In the genomic region with DNA sequence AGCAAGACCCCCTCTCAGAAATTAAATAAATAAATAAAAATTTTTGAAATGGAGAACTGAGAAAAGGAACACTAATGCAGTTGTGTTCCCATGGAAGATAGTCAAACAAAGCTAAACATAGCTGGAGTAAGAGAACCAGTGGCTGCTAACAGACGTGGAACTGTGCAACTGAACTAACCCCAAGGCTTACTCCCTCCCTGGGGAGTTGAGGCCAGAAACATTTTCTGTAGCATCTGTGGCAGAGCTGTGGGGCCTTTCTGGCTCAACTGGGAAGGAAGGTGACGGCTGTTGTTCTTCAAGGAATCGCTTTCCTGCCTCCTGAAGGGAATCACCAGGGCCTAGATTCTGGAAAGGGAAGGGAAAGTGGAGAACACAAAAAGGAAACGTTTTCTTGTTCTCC, we compare ENCODE assay signal across 1 cellular context.
TF ChIP-seq lines count a peak whose summit lies in the region.

No MANE protein-coding gene starts in this region.

TF ChIP-seq in GM12878, 131 proteins besides CTCF, POLR2A, EP300 and RAD21 (continued from another document and continues in another):
- peak; percentile 74; the same call in 1 of the 2 replicates for TF ChIP-seq SPI1 (IDR thresholded peaks at IDR 0.05; ENCODE audit: borderline replicate concordance, insufficient read depth, low read depth, low read length)
- no peak for TF ChIP-seq FOXM1 (IDR thresholded peaks at IDR 0.05; ENCODE audit: low read depth, low read length)
- TF ChIP-seq ZNF274 (IDR thresholded peaks at IDR 0.05; ENCODE audit: insufficient read depth, insufficient read length) = no peak
- TF ChIP-seq, protein P1, sequence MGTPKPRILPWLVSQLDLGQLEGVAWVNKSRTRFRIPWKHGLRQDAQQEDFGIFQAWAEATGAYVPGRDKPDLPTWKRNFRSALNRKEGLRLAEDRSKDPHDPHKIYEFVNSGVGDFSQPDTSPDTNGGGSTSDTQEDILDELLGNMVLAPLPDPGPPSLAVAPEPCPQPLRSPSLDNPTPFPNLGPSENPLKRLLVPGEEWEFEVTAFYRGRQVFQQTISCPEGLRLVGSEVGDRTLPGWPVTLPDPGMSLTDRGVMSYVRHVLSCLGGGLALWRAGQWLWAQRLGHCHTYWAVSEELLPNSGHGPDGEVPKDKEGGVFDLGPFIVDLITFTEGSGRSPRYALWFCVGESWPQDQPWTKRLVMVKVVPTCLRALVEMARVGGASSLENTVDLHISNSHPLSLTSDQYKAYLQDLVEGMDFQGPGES (IDR thresholded peaks at IDR 0.05) = no peak
- TF ChIP-seq, protein P2, sequence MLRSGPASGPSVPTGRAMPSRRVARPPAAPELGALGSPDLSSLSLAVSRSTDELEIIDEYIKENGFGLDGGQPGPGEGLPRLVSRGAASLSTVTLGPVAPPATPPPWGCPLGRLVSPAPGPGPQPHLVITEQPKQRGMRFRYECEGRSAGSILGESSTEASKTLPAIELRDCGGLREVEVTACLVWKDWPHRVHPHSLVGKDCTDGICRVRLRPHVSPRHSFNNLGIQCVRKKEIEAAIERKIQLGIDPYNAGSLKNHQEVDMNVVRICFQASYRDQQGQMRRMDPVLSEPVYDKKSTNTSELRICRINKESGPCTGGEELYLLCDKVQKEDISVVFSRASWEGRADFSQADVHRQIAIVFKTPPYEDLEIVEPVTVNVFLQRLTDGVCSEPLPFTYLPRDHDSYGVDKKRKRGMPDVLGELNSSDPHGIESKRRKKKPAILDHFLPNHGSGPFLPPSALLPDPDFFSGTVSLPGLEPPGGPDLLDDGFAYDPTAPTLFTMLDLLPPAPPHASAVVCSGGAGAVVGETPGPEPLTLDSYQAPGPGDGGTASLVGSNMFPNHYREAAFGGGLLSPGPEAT (IDR thresholded peaks at IDR 0.05; ENCODE audit: low read depth) = peak; percentile 80
- no peak for TF ChIP-seq KLF5 (IDR thresholded peaks at IDR 0.05; ENCODE audit: partially characterized antibody)
- TF ChIP-seq PML (IDR thresholded peaks at IDR 0.05; ENCODE audit: low read length) = no peak
- TF ChIP-seq, protein P3, sequence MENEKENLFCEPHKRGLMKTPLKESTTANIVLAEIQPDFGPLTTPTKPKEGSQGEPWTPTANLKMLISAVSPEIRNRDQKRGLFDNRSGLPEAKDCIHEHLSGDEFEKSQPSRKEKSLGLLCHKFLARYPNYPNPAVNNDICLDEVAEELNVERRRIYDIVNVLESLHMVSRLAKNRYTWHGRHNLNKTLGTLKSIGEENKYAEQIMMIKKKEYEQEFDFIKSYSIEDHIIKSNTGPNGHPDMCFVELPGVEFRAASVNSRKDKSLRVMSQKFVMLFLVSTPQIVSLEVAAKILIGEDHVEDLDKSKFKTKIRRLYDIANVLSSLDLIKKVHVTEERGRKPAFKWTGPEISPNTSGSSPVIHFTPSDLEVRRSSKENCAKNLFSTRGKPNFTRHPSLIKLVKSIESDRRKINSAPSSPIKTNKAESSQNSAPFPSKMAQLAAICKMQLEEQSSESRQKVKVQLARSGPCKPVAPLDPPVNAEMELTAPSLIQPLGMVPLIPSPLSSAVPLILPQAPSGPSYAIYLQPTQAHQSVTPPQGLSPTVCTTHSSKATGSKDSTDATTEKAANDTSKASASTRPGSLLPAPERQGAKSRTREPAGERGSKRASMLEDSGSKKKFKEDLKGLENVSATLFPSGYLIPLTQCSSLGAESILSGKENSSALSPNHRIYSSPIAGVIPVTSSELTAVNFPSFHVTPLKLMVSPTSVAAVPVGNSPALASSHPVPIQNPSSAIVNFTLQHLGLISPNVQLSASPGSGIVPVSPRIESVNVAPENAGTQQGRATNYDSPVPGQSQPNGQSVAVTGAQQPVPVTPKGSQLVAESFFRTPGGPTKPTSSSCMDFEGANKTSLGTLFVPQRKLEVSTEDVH (IDR thresholded peaks at IDR 0.05; ENCODE audit: low read depth, partially characterized antibody) = no peak
- TF ChIP-seq CBX3 (IDR thresholded peaks at IDR 0.05; ENCODE audit: borderline replicate concordance, low read depth) = no peak
- TF ChIP-seq IKZF2 (IDR thresholded peaks at IDR 0.05) = peak; percentile 87 to 89
- TF ChIP-seq, protein P4, sequence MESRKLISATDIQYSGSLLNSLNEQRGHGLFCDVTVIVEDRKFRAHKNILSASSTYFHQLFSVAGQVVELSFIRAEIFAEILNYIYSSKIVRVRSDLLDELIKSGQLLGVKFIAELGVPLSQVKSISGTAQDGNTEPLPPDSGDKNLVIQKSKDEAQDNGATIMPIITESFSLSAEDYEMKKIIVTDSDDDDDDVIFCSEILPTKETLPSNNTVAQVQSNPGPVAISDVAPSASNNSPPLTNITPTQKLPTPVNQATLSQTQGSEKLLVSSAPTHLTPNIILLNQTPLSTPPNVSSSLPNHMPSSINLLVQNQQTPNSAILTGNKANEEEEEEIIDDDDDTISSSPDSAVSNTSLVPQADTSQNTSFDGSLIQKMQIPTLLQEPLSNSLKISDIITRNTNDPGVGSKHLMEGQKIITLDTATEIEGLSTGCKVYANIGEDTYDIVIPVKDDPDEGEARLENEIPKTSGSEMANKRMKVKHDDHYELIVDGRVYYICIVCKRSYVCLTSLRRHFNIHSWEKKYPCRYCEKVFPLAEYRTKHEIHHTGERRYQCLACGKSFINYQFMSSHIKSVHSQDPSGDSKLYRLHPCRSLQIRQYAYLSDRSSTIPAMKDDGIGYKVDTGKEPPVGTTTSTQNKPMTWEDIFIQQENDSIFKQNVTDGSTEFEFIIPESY (IDR thresholded peaks at IDR 0.05) = no peak
- no peak for TF ChIP-seq TBL1XR1 (IDR thresholded peaks at IDR 0.05; ENCODE audit: low read depth, low read length)
- TF ChIP-seq, protein P5, sequence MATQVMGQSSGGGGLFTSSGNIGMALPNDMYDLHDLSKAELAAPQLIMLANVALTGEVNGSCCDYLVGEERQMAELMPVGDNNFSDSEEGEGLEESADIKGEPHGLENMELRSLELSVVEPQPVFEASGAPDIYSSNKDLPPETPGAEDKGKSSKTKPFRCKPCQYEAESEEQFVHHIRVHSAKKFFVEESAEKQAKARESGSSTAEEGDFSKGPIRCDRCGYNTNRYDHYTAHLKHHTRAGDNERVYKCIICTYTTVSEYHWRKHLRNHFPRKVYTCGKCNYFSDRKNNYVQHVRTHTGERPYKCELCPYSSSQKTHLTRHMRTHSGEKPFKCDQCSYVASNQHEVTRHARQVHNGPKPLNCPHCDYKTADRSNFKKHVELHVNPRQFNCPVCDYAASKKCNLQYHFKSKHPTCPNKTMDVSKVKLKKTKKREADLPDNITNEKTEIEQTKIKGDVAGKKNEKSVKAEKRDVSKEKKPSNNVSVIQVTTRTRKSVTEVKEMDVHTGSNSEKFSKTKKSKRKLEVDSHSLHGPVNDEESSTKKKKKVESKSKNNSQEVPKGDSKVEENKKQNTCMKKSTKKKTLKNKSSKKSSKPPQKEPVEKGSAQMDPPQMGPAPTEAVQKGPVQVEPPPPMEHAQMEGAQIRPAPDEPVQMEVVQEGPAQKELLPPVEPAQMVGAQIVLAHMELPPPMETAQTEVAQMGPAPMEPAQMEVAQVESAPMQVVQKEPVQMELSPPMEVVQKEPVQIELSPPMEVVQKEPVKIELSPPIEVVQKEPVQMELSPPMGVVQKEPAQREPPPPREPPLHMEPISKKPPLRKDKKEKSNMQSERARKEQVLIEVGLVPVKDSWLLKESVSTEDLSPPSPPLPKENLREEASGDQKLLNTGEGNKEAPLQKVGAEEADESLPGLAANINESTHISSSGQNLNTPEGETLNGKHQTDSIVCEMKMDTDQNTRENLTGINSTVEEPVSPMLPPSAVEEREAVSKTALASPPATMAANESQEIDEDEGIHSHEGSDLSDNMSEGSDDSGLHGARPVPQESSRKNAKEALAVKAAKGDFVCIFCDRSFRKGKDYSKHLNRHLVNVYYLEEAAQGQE (IDR thresholded peaks at IDR 0.05; ENCODE audit: low read depth, low read length) = no peak
- TF ChIP-seq, protein P6, sequence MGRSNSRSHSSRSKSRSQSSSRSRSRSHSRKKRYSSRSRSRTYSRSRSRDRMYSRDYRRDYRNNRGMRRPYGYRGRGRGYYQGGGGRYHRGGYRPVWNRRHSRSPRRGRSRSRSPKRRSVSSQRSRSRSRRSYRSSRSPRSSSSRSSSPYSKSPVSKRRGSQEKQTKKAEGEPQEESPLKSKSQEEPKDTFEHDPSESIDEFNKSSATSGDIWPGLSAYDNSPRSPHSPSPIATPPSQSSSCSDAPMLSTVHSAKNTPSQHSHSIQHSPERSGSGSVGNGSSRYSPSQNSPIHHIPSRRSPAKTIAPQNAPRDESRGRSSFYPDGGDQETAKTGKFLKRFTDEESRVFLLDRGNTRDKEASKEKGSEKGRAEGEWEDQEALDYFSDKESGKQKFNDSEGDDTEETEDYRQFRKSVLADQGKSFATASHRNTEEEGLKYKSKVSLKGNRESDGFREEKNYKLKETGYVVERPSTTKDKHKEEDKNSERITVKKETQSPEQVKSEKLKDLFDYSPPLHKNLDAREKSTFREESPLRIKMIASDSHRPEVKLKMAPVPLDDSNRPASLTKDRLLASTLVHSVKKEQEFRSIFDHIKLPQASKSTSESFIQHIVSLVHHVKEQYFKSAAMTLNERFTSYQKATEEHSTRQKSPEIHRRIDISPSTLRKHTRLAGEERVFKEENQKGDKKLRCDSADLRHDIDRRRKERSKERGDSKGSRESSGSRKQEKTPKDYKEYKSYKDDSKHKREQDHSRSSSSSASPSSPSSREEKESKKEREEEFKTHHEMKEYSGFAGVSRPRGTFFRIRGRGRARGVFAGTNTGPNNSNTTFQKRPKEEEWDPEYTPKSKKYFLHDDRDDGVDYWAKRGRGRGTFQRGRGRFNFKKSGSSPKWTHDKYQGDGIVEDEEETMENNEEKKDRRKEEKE (IDR thresholded peaks at IDR 0.05) = no peak
- TF ChIP-seq, protein P7, sequence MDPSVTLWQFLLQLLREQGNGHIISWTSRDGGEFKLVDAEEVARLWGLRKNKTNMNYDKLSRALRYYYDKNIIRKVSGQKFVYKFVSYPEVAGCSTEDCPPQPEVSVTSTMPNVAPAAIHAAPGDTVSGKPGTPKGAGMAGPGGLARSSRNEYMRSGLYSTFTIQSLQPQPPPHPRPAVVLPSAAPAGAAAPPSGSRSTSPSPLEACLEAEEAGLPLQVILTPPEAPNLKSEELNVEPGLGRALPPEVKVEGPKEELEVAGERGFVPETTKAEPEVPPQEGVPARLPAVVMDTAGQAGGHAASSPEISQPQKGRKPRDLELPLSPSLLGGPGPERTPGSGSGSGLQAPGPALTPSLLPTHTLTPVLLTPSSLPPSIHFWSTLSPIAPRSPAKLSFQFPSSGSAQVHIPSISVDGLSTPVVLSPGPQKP (IDR thresholded peaks at IDR 0.05; ENCODE audit: low read depth, low read length) = no peak
- no peak for TF ChIP-seq EGR1 (IDR thresholded peaks at IDR 0.05; ENCODE audit: borderline replicate concordance in 1 of 2, low read depth in 2 of 2, low read length in 2 of 2)
- no peak for TF ChIP-seq MEF2A (IDR thresholded peaks at IDR 0.05; ENCODE audit: insufficient read depth, low read depth, low read length)
- TF ChIP-seq CHD2 (IDR thresholded peaks at IDR 0.05; ENCODE audit: borderline replicate concordance, low read depth, low read length) = no peak
- no peak for TF ChIP-seq HDGF (IDR thresholded peaks at IDR 0.05)
- peak; percentile 48; the same call in 1 of the 2 replicates for TF ChIP-seq MTA2 (IDR thresholded peaks at IDR 0.05; ENCODE audit: low read depth)
- no peak for TF ChIP-seq TAF1 (IDR thresholded peaks at IDR 0.05; ENCODE audit: borderline replicate concordance, low read depth, low read length)
- no peak for TF ChIP-seq HCFC1 (IDR thresholded peaks at IDR 0.05; ENCODE audit: low read length)
- TF ChIP-seq KAT2A (conservative IDR thresholded peaks at IDR 0.05; ENCODE audit: control insufficient read depth, low read depth, low read length) = no peak
- TF ChIP-seq SIN3A (IDR thresholded peaks at IDR 0.05; ENCODE audit: low read depth, low read length) = no peak
- TF ChIP-seq RFX5 (IDR thresholded peaks at IDR 0.05; ENCODE audit: low read depth, low read length) = no peak
- TF ChIP-seq HDAC2 (IDR thresholded peaks at IDR 0.05) = no peak
- TF ChIP-seq BCL11A (IDR thresholded peaks at IDR 0.05; ENCODE audit: low read depth, low read length) = peak; percentile 67; the same call in 1 of the 2 replicates
- peak; percentile 58 for TF ChIP-seq PAX5 (IDR thresholded peaks at IDR 0.05; ENCODE audit: borderline replicate concordance, low read depth, low read length)
- 0 out of 2 replicates have a peak, but pooled peaks have one; percentile 62 for TF ChIP-seq MYB (IDR thresholded peaks at IDR 0.05; ENCODE audit: borderline replicate concordance, low read depth, low read length)
- TF ChIP-seq CBFB (IDR thresholded peaks at IDR 0.05; ENCODE audit: low read depth) = no peak
- TF ChIP-seq ZNF622 (IDR thresholded peaks at IDR 0.05) = no peak
- TF ChIP-seq ASH2L (IDR thresholded peaks at IDR 0.05; ENCODE audit: borderline replicate concordance, low read depth) = no peak
- TF ChIP-seq YBX1 (IDR thresholded peaks at IDR 0.05) = peak; percentile 94
- TF ChIP-seq ETV6 (conservative IDR thresholded peaks at IDR 0.05 in 1 of 2, IDR thresholded peaks at IDR 0.05 in 1 of 2; ENCODE audit: borderline replicate concordance in 1 of 2, low read depth in 1 of 2) = no peak
- no peak for TF ChIP-seq ZNF207 (IDR thresholded peaks at IDR 0.05; ENCODE audit: borderline replicate concordance)
- TF ChIP-seq RUNX3 (IDR thresholded peaks at IDR 0.05; ENCODE audit: low read length) = peak; percentile 75
- TF ChIP-seq, protein P8, sequence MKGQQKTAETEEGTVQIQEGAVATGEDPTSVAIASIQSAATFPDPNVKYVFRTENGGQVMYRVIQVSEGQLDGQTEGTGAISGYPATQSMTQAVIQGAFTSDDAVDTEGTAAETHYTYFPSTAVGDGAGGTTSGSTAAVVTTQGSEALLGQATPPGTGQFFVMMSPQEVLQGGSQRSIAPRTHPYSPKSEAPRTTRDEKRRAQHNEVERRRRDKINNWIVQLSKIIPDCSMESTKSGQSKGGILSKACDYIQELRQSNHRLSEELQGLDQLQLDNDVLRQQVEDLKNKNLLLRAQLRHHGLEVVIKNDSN (IDR thresholded peaks at IDR 0.05; ENCODE audit: borderline replicate concordance, extremely low read length, insufficient read depth, low read depth, low read length) = no peak
- TF ChIP-seq, protein P9, sequence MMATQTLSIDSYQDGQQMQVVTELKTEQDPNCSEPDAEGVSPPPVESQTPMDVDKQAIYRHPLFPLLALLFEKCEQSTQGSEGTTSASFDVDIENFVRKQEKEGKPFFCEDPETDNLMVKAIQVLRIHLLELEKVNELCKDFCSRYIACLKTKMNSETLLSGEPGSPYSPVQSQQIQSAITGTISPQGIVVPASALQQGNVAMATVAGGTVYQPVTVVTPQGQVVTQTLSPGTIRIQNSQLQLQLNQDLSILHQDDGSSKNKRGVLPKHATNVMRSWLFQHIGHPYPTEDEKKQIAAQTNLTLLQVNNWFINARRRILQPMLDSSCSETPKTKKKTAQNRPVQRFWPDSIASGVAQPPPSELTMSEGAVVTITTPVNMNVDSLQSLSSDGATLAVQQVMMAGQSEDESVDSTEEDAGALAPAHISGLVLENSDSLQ (IDR thresholded peaks at IDR 0.05) = no peak
- TF ChIP-seq NR2F1 (conservative IDR thresholded peaks at IDR 0.05) = no peak
- no peak for TF ChIP-seq WRNIP1 (IDR thresholded peaks at IDR 0.05; ENCODE audit: borderline replicate concordance, low read depth, low read length)
- no peak for TF ChIP-seq SREBF2 (IDR thresholded peaks at IDR 0.05; ENCODE audit: low read length)
- no peak for TF ChIP-seq STAT1 (conservative IDR thresholded peaks at IDR 0.05)
- TF ChIP-seq SUPT20H (IDR thresholded peaks at IDR 0.05; ENCODE audit: borderline replicate concordance, control insufficient read depth, low read depth, low read length) = no peak
- TF ChIP-seq, protein P10, sequence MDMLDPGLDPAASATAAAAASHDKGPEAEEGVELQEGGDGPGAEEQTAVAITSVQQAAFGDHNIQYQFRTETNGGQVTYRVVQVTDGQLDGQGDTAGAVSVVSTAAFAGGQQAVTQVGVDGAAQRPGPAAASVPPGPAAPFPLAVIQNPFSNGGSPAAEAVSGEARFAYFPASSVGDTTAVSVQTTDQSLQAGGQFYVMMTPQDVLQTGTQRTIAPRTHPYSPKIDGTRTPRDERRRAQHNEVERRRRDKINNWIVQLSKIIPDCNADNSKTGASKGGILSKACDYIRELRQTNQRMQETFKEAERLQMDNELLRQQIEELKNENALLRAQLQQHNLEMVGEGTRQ (IDR thresholded peaks at IDR 0.05; ENCODE audit: borderline replicate concordance, low read depth, low read length) = no peak
- no peak for TF ChIP-seq NFXL1 (IDR thresholded peaks at IDR 0.05; ENCODE audit: borderline replicate concordance)
